16 cellular contexts compared by ENCODE assay signal in genomic region chrY:8994001-8994400, GRCh38.
DNase-seq lines count a peak whose midpoint lies in the region; ATAC-seq lines count a peak whose summit lies in the region.
"Had no signal": no experiment of that assay in that cellular context is flagged by ENCODE, and none has a peak within 500 bp of the region (broad histone marks: within the 10 kb centered on the region; RNA-seq: fewer than 3 reads in every experiment).

No MANE protein-coding gene starts in this region.

- ATAC-seq in Right ventricle myocardium superior (ENCODE audit: poor library complexity): peak; percentile 98
- ATAC-seq in left ventricle myocardium superior: peak; percentile 99
- ATAC-seq in stimulated activated naive CD8-positive, alpha-beta T cell treated with anti-CD3 and anti-CD28 coated beads, Interleukin-15, amount 100 ng/mL, for 72 hours: no peak

- intact Hi-C loops in Right ventricle myocardium superior (cut with DNase I): no loop called here
- intact Hi-C loops in cardiac septum (cut with DNase I): no loop called here
- intact Hi-C loops in left ventricle myocardium superior (cut with micrococcal nuclease): no loop called here

- H3K9me3 Mint-ChIP-seq in stimulated activated naive CD8-positive, alpha-beta T cell treated with anti-CD3 and anti-CD28 coated beads, Interleukin-15, amount 100 ng/mL, for 72 hours: no peaks in the 10 kb centered on the region

- H3K27ac Mint-ChIP-seq in stimulated activated naive CD8-positive, alpha-beta T cell treated with anti-CD3 and anti-CD28 coated beads, Interleukin-15, amount 100 ng/mL, for 72 hours: no peak overlapping the region

- DNase-seq in Right ventricle myocardium superior (peak; percentile 59), cardiac septum (ENCODE audit: low spot score) (no peak), left ventricle myocardium superior (peak; percentile 55), renal cortical epithelial cell (ENCODE audit: low read depth) (peak; percentile 3), NCI-H2029 treated with DMSO at 0.1 percent for 48 hours (lab: John Stamatoyannopoulos, UW) (no peak), DMS153 treated with DMSO at 0.1 percent for 48 hours (lab: John Stamatoyannopoulos, UW; ENCODE audit: unreplicated experiment) (no peak)
- no peak for DNase-seq in activated CD4-positive, alpha-beta T cell treated with anti-CD3 and anti-CD28 coated beads, Interleukin-2, amount 50 U/mL, for 4 hours
- no peak for DNase-seq in stimulated activated naive CD8-positive, alpha-beta T cell treated with anti-CD3 and anti-CD28 coated beads, Interleukin-15, amount 100 ng/mL, for 72 hours
- DNase-seq: 8988T, DMS153, IMR-90, Kasumi-1, NCI-H1417 treated with DMSO at 0.1 percent for 48 hours, NCI-H2029, NCI-H69, SHP77 had no signal

- no peak overlapping the region for H3K4me3 Mint-ChIP-seq in stimulated activated naive CD8-positive, alpha-beta T cell treated with anti-CD3 and anti-CD28 coated beads, Interleukin-15, amount 100 ng/mL, for 72 hours

- H3K27me3 Mint-ChIP-seq in stimulated activated naive CD8-positive, alpha-beta T cell treated with anti-CD3 and anti-CD28 coated beads, Interleukin-15, amount 100 ng/mL, for 72 hours: no peaks in the 10 kb centered on the region

- H3K4me1 Mint-ChIP-seq in stimulated activated naive CD8-positive, alpha-beta T cell treated with anti-CD3 and anti-CD28 coated beads, Interleukin-15, amount 100 ng/mL, for 72 hours: no peaks in the 10 kb centered on the region

Comparison
In these comparisons a context has a peak if more than half of its experiments do, and no peak if none do; other contexts are left out.
1. DNase-seq: peak in Right ventricle myocardium superior (single experiment), left ventricle myocardium superior (single experiment) and renal cortical epithelial cell (single experiment); none in cardiac septum (single experiment), activated CD4-positive, alpha-beta T cell treated with anti-CD3 and anti-CD28 coated beads, Interleukin-2, amount 50 U/mL, for 4 hours (0 of 2), NCI-H2029 treated with DMSO at 0.1 percent for 48 hours (single experiment), DMS153 treated with DMSO at 0.1 percent for 48 hours (single experiment) and stimulated activated naive CD8-positive, alpha-beta T cell treated with anti-CD3 and anti-CD28 coated beads, Interleukin-15, amount 100 ng/mL, for 72 hours (0 of 2).